ENCODE assay signal across 1 cellular context in genomic region chr12:114611145-114612018, GRCh38.
TF ChIP-seq lines count a peak whose summit lies in the region.

No MANE protein-coding gene starts in this region.

TF ChIP-seq in HepG2, 621 proteins besides CTCF, POLR2A, EP300 and RAD21 (continued from another document):
- TF ChIP-seq HMG20A (CRISPR knock-in tag; IDR thresholded peaks at IDR 0.05; ENCODE audit: borderline replicate concordance) (peak; percentile 90), ZNF253 (CRISPR knock-in tag; IDR thresholded peaks at IDR 0.05; ENCODE audit: borderline replicate concordance) (no peak), SALL2 (CRISPR knock-in tag; IDR thresholded peaks at IDR 0.05) (peak; percentile 24; the same call in 1 of the 2 replicates)
